Comparison of ENCODE assay signal across 29 cellular contexts in genomic region chr20:6411651-6412050, GRCh38.
"Had no signal": no experiment of that assay in that cellular context is flagged by ENCODE, and none has a peak within 500 bp of the region (broad histone marks: within the 10 kb centered on the region; RNA-seq: fewer than 3 reads in every experiment).

No MANE protein-coding gene starts in this region.

- H3K9me3 ChIP-seq: ovary, psoas muscle, right lobe of liver, spleen, stomach, thoracic aorta, thyroid gland, tibial nerve, upper lobe of left lung, vagina had no signal

- H3K27me3 Mint-ChIP-seq: progenitor cell of endocrine pancreas; stimulated activated naive CD8-positive, alpha-beta T cell treated with anti-CD3 and anti-CD28 coated beads, Interleukin-15, Interleukin-2, amounts not matched to agents 100 ng/mL and 50 ng/mL, for 24 hours had no signal

- H3K27ac ChIP-seq: neural progenitor cell, ovary, parathyroid adenoma, psoas muscle, right lobe of liver, sigmoid colon, spleen, stomach, thoracic aorta, thyroid gland, tibial nerve, upper lobe of left lung, vagina had no signal

- H3K4me2 ChIP-seq: neural progenitor cell had no signal

- H2AFZ ChIP-seq: neural progenitor cell, parathyroid adenoma had no signal

- H3K4me3 ChIP-seq: neural progenitor cell, ovary, psoas muscle, right lobe of liver, sigmoid colon, spleen, stomach, thoracic aorta, thyroid gland, tibial nerve, upper lobe of left lung, vagina had no signal

- H3K27ac Mint-ChIP-seq: natural killer cell; nephron; neural progenitor cell; progenitor cell of endocrine pancreas; stimulated activated effector memory CD8-positive, alpha-beta T cell treated with anti-CD3 and anti-CD28 coated beads, Interleukin-12 subunit alpha, Interleukin-12 subunit beta, amount 100 ng/mL, for 72 hours; stimulated activated naive B cell treated with anti-CD40 and anti-IgM and Interleukin-4, amounts not matched to agents 10 μg/mL and 1 μg/mL and 100 μg/mL, for 72 hours; stimulated activated naive CD8-positive, alpha-beta T cell treated with anti-CD3 and anti-CD28 coated beads, Interleukin-15, Interleukin-2, amounts not matched to agents 100 ng/mL and 50 ng/mL, for 24 hours had no signal

- FAIRE-seq: urothelium cell line had no signal

- H3K27me3 ChIP-seq: neural progenitor cell, ovary, right lobe of liver, sigmoid colon, spleen, stomach, thyroid gland, tibial nerve, upper lobe of left lung, vagina had no signal

- H3K36me3 Mint-ChIP-seq: natural killer cell; neural progenitor cell; stimulated activated effector memory CD8-positive, alpha-beta T cell treated with anti-CD3 and anti-CD28 coated beads, Interleukin-12 subunit alpha, Interleukin-12 subunit beta, amount 100 ng/mL, for 72 hours; stimulated activated naive B cell treated with anti-CD40 and anti-IgM and Interleukin-4, amounts not matched to agents 10 μg/mL and 1 μg/mL and 100 μg/mL, for 72 hours had no signal

- ATAC-seq: natural killer cell; psoas muscle; right cardiac atrium; right lobe of liver; stimulated activated effector memory CD8-positive, alpha-beta T cell treated with anti-CD3 and anti-CD28 coated beads, Interleukin-12 subunit alpha, Interleukin-12 subunit beta, amount 100 ng/mL, for 72 hours; stimulated activated naive B cell treated with anti-CD40 and anti-IgM and Interleukin-4, amounts not matched to agents 10 μg/mL and 1 μg/mL and 100 μg/mL, for 72 hours had no signal

- H3K4me1 ChIP-seq: neural progenitor cell, parathyroid adenoma, psoas muscle, right lobe of liver, sigmoid colon, spleen, stomach, thyroid gland, tibial nerve, upper lobe of left lung, vagina had no signal

- H3K79me2 ChIP-seq: parathyroid adenoma had no signal

- H3K9me3 Mint-ChIP-seq: nephron; neural progenitor cell; stimulated activated naive CD8-positive, alpha-beta T cell treated with anti-CD3 and anti-CD28 coated beads, Interleukin-15, Interleukin-2, amounts not matched to agents 100 ng/mL and 50 ng/mL, for 24 hours had no signal

- H3K9ac ChIP-seq: neural progenitor cell, parathyroid adenoma had no signal

- H3K36me3 ChIP-seq: neural progenitor cell, ovary, right lobe of liver, sigmoid colon, spleen, stomach, thoracic aorta, thyroid gland, tibial nerve, upper lobe of left lung, vagina had no signal

- H3K4me1 Mint-ChIP-seq: natural killer cell; nephron; stimulated activated effector memory CD8-positive, alpha-beta T cell treated with anti-CD3 and anti-CD28 coated beads, Interleukin-12 subunit alpha, Interleukin-12 subunit beta, amount 100 ng/mL, for 72 hours; stimulated activated naive B cell treated with anti-CD40 and anti-IgM and Interleukin-4, amounts not matched to agents 10 μg/mL and 1 μg/mL and 100 μg/mL, for 72 hours had no signal

- DNase-seq: natural killer cell; occipital lobe; ovary; posterior cingulate gyrus; psoas muscle; right cardiac atrium; right lobe of liver; sigmoid colon; small intestine; spleen; stimulated activated CD4-positive, alpha-beta T cell treated with anti-CD3 and anti-CD28 coated beads, Interleukin-12 subunit alpha, Interleukin-12 subunit beta, amount 100 ng/mL, for 4 hours; stimulated activated CD4-positive, alpha-beta T cell treated with anti-CD3 and anti-CD28 coated beads, Interleukin-1b, Interleukin-23, amount 100 ng/mL, for 48 hours; stimulated activated CD4-positive, alpha-beta T cell treated with anti-CD3 and anti-CD28 coated beads, Interleukin-4, amount 100 ng/mL, for 24 hours; stimulated activated naive B cell treated with anti-CD40 and anti-IgM and Interleukin-4, amounts not matched to agents 10 μg/mL and 1 μg/mL and 100 μg/mL, for 72 hours; stimulated activated naive CD4-positive, alpha-beta T cell treated with Interleukin-2 at 50 U/mL for 16 hours; stomach; thyroid gland; trophoblast cell; upper lobe of left lung had no signal

- H3K4me3 Mint-ChIP-seq: natural killer cell; nephron; neural progenitor cell; stimulated activated effector memory CD8-positive, alpha-beta T cell treated with anti-CD3 and anti-CD28 coated beads, Interleukin-12 subunit alpha, Interleukin-12 subunit beta, amount 100 ng/mL, for 72 hours; stimulated activated naive B cell treated with anti-CD40 and anti-IgM and Interleukin-4, amounts not matched to agents 10 μg/mL and 1 μg/mL and 100 μg/mL, for 72 hours; stimulated activated naive CD8-positive, alpha-beta T cell treated with anti-CD3 and anti-CD28 coated beads, Interleukin-15, Interleukin-2, amounts not matched to agents 100 ng/mL and 50 ng/mL, for 24 hours had no signal
